8 cellular contexts compared by ENCODE assay signal in genomic region chr15:45402955-45403892, GRCh38. TPM values are rescaled to one million over a fixed set of nuclear protein-coding genes. Genes with fewer than 3 reads are reported as not detected.
DNase-seq lines count a peak whose midpoint lies in the region; ATAC-seq and TF ChIP-seq lines count a peak whose summit lies in the region.

No MANE protein-coding gene starts in this region.

- TF ChIP-seq RAD21 in Ishikawa (IDR thresholded peaks at IDR 0.05; ENCODE audit: low read depth): no peak

- peaks cover 3% of the 10 kb centered on the region for H3K27me3 Mint-ChIP-seq in endodermal cell (ENCODE audit: insufficient read depth)

- WGBS in endodermal cell (ENCODE audit: insufficient coverage in 1 of 2, insufficient read length in 1 of 2), 2 experiments: 1 to 2% methylated on average over 45 to 79 of the region's 79 CpGs

- no peaks in the 10 kb centered on the region for H3K9me3 Mint-ChIP-seq in endodermal cell

- peak; percentile 9 for DNase-seq in activated CD4-positive, alpha-beta T cell treated with anti-CD3 and anti-CD28 coated beads, Interleukin-2, amount 50 U/mL, for 1 hour
- peak; percentile 68 for DNase-seq in endodermal cell
- peak in 6 of 49 donors; percentile 11 to 83 (median 36) for DNase-seq in substantia nigra (lab: John Stamatoyannopoulos, UW)
- DNase-seq in NCI-H2029 treated with DMSO at 0.1 percent for 48 hours (lab: John Stamatoyannopoulos, UW): no peak

- peak overlapping the region; percentile 93 for H3K4me3 ChIP-seq in endodermal cell (ENCODE audit: low read length)
- H3K4me3 ChIP-seq in mucosa of rectum (ENCODE audit: low read length in 2 of 2): peak overlapping the region; percentile 88 to 97

- H3K9me3 ChIP-seq in ES-I3 (ENCODE audit: control insufficient read depth, insufficient read depth, low read length) (no peaks in the 10 kb centered on the region), endodermal cell (ENCODE audit: control insufficient read depth, low read length) (no peaks in the 10 kb centered on the region), mucosa of rectum (ENCODE audit: control insufficient read depth in 2 of 2, low read length in 2 of 2) (no peaks in the 10 kb centered on the region)

- ATAC-seq in GM21723 (IDR thresholded peaks at IDR 0.05; ENCODE audit: unreplicated experiment): peak; percentile 38

- H3K4me1 ChIP-seq in ES-I3 (ENCODE audit: insufficient read depth, low read length): no peaks in the 10 kb centered on the region
- H3K4me1 ChIP-seq in endodermal cell (ENCODE audit: control insufficient read depth, insufficient read depth, low read length): peaks cover 6% of the 10 kb centered on the region
- H3K4me1 ChIP-seq in mucosa of rectum (ENCODE audit: control insufficient read depth in 2 of 2, insufficient read depth in 2 of 2, low read length in 2 of 2): peaks cover 20 to 23% of the 10 kb centered on the region in 2 donors

- no peak for TF ChIP-seq CTCF in endodermal cell (conservative IDR thresholded peaks at IDR 0.05)

- no peak for TF ChIP-seq EP300 in Ishikawa (IDR thresholded peaks at IDR 0.05; ENCODE audit: borderline replicate concordance)

- H3K9ac ChIP-seq in ES-I3 (ENCODE audit: low read depth, low read length): peak overlapping the region; percentile 99
- H3K9ac ChIP-seq in endodermal cell (ENCODE audit: extremely low read depth, low read length, poor library complexity, severe bottlenecking): peak overlapping the region; percentile 74
- peak overlapping the region; percentile 91 to 94 for H3K9ac ChIP-seq in mucosa of rectum (ENCODE audit: low read depth in 1 of 2, low read length in 2 of 2)

- peak overlapping the region; percentile 44 for H3K27ac Mint-ChIP-seq in endodermal cell

- peaks cover 14% of the 10 kb centered on the region for H3K4me1 Mint-ChIP-seq in endodermal cell

- H3K27ac ChIP-seq in endodermal cell (ENCODE audit: low read depth, low read length): peak overlapping the region; percentile 87
- peak overlapping the region; percentile 90 to 93 for H3K27ac ChIP-seq in mucosa of rectum (ENCODE audit: low read depth in 2 of 2, low read length in 2 of 2)
- H3K27ac ChIP-seq in substantia nigra (ENCODE audit: low read depth, low read length, poor library complexity, severe bottlenecking): peak overlapping the region; percentile 89

- H3K36me3 ChIP-seq in ES-I3 (ENCODE audit: insufficient read depth, low read length): peaks cover 6% of the 10 kb centered on the region; the same call in 1 of the 2 replicates
- peaks cover 30% of the 10 kb centered on the region for H3K36me3 ChIP-seq in endodermal cell (ENCODE audit: control insufficient read depth, insufficient read depth, low read length)
- peaks cover 19% of the 10 kb centered on the region in 2 donors for H3K36me3 ChIP-seq in mucosa of rectum (ENCODE audit: control insufficient read depth in 2 of 2, insufficient read depth in 2 of 2, low read length in 2 of 2)

- H3K27me3 ChIP-seq in endodermal cell (ENCODE audit: control insufficient read depth, insufficient read depth, low read length, poor library complexity, severe bottlenecking) (no peaks in the 10 kb centered on the region), mucosa of rectum (ENCODE audit: control insufficient read depth in 2 of 2, insufficient read depth in 2 of 2, low read length in 2 of 2) (no peaks in the 10 kb centered on the region)

- peaks cover 21% of the 10 kb centered on the region for H3K36me3 Mint-ChIP-seq in endodermal cell (ENCODE audit: low read depth)

- peak overlapping the region; percentile 85 for H3K4me3 Mint-ChIP-seq in endodermal cell

TF ChIP-seq in Ishikawa, 13 proteins besides CTCF, POLR2A, EP300 and RAD21:
- TF ChIP-seq CEBPB (IDR thresholded peaks at IDR 0.05) (no peak), MAX (IDR thresholded peaks at IDR 0.05) (0 out of 2 replicates have a peak, but pooled peaks have one; percentile 9), CREB1 (IDR thresholded peaks at IDR 0.05; ENCODE audit: low read depth) (no peak), NFIC (IDR thresholded peaks at IDR 0.05) (no peak)

RNA-seq across cellular contexts. Expression of gene GATM, which starts 24.9 kb away (rescaled TPM):
- 10 to 100 TPM; 35.2 to 83.4 TPM for total RNA-seq in endodermal cell
- 33.7 TPM for polyA plus RNA-seq in endodermal cell (2013, experiment 1 of 2)
- polyA plus RNA-seq in endodermal cell (2013, experiment 2 of 2): 43.5 TPM
